In the genomic region with DNA sequence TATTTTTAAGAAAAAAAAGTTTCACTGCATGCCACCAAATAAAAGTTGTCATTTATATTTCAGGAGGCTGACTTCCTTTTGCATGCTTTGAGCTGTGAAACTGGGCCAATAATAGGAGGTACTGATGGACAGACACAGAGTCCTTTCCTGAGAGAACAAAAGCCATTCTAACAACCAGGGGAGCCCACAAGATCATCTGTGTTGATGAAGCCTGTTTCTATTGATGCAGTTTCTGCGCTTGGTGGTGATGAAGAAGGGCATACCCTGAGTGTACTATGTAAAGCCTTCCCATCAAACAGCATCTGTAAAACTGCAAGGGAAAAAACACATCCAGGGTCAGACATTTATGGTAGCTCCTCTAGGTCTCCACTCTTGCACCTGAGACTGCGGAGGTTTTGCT, we compare ENCODE assay signal across 25 cellular contexts. TPM values are rescaled to one million over a fixed set of nuclear protein-coding genes. Genes with fewer than 3 reads are reported as not detected.
DNase-seq lines count a peak whose midpoint lies in the region; ATAC-seq, FAIRE-seq and TF ChIP-seq lines count a peak whose summit lies in the region.
"Had no signal": no experiment of that assay in that cellular context is flagged by ENCODE, and none has a peak within 500 bp of the region (broad histone marks: within the 10 kb centered on the region; RNA-seq: fewer than 3 reads in every experiment).

No MANE protein-coding gene starts in this region.

- peak overlapping the region; percentile 55 to 58; a peak in 3 of 4 replicates for H3K4me2 ChIP-seq in H1 (ENCODE audit: insufficient read depth in 1 of 2, low read depth in 2 of 2, low read length in 2 of 2)

- H3K79me1 ChIP-seq in H1 (ENCODE audit: low read depth, low read length): peaks cover 15% of the 10 kb centered on the region

- H3K36me3 ChIP-seq in cardiac muscle cell: no peaks in the 10 kb centered on the region
- H3K36me3 ChIP-seq in H1 (ENCODE audit: control insufficient read depth in 2 of 4, insufficient read depth in 4 of 4, low read length in 3 of 4): no peaks in the 10 kb centered on the region
- no peaks in the 10 kb centered on the region for H3K36me3 ChIP-seq in prostate gland
- H3K36me3 ChIP-seq: breast epithelium, colonic mucosa, left ventricle myocardium inferior, upper lobe of left lung had no signal

- H4K20me1 ChIP-seq in H1 (replicated peaks in 1 of 2; ENCODE audit: control insufficient read depth in 1 of 2, insufficient read depth in 2 of 2, low read length in 2 of 2): peaks cover 0 to 3% of the 10 kb centered on the region in 2 experiments

- H3K4me3 ChIP-seq in cardiac muscle cell: no peak overlapping the region
- no peak overlapping the region for H3K4me3 ChIP-seq in H1 (ENCODE audit: extremely low read depth in 1 of 4, insufficient read depth in 2 of 4, low read depth in 3 of 4, low read length in 4 of 4)
- H3K4me3 ChIP-seq in prostate gland: no peak overlapping the region
- H3K4me3 ChIP-seq: breast epithelium, colonic mucosa, left ventricle myocardium inferior, upper lobe of left lung had no signal

- CTCF ChIA-PET in H1 (lab: Charles Lee; ENCODE audit: partially characterized antibody): interaction anchor here (0.9 to 2.6 kb wide), 7 partner anchors 8 to 271 kb away, joined by 3 to 14 read pairs (median 3); no protein-coding TSS in a partner anchor

- 0 out of 2 replicates have a peak overlapping the region, but pooled peaks have one; percentile 19 for H2BK15ac ChIP-seq in H1 (ENCODE audit: low read length)

- peak overlapping the region in 1 of 4 experiments; percentile 9; a peak in 1 of 7 replicates for H3K9ac ChIP-seq in H1 (replicated peaks in 1 of 4; ENCODE audit: extremely low read depth in 1 of 4, low read depth in 3 of 4, low read length in 3 of 4)

- peak overlapping the region; percentile 77; the same call in 1 of the 2 replicates for H2BK20ac ChIP-seq in H1 (ENCODE audit: low read length)

- no peak for TF ChIP-seq RAD21 in H1 (IDR thresholded peaks at IDR 0.05 in 1 of 2, conservative IDR thresholded peaks at IDR 0.05 in 1 of 2; ENCODE audit: low read depth in 2 of 2, low read length in 2 of 2)

- H3K23ac ChIP-seq in H1 (ENCODE audit: insufficient read length): no peak overlapping the region

- H2AK5ac ChIP-seq in H1 (ENCODE audit: low read depth, low read length): 0 out of 2 replicates have a peak overlapping the region, but pooled peaks have one; percentile 41

- H3K4me1 ChIP-seq in cardiac muscle cell (ENCODE audit: low read depth) (peaks cover 24% of the 10 kb centered on the region), H1 (replicated peaks in 1 of 4; ENCODE audit: control insufficient read depth in 3 of 4, insufficient read depth in 4 of 4, low read length in 3 of 4) (peaks cover 23 to 41% (median 30%) of the 10 kb centered on the region in 4 experiments), prostate gland (replicated peaks) (peaks cover 6% of the 10 kb centered on the region)
- H3K4me1 ChIP-seq: breast epithelium had no signal

- H3K9me3 ChIP-seq in cardiac muscle cell (ENCODE audit: low read depth) (no peaks in the 10 kb centered on the region), H1 (ENCODE audit: insufficient read depth in 2 of 2, low read depth in 1 of 2, low read length in 1 of 2) (no peaks in the 10 kb centered on the region), prostate gland (no peaks in the 10 kb centered on the region)
- H3K9me3 ChIP-seq: breast epithelium, colonic mucosa, left ventricle myocardium inferior, upper lobe of left lung had no signal

- DNase-seq in cardiac muscle cell (ENCODE audit: low read depth in 1 of 2, low spot score in 1 of 2): no peak
- DNase-seq in cardiac septum (ENCODE audit: low spot score): no peak
- DNase-seq in H1 (ENCODE audit: low read depth in 1 of 2, low spot score in 2 of 2): no peak
- DNase-seq in pons (ENCODE audit: low spot score): peak; percentile 89
- DNase-seq in prostate gland (ENCODE audit: low spot score): no peak
- no peak for DNase-seq in NCI-H226
- DNase-seq: activated CD4-positive, alpha-beta T cell treated with anti-CD3 and anti-CD28 coated beads for 48 hours; amniotic stem cell; colonic mucosa; effector memory CD8-positive, alpha-beta T cell; IMR-90; islet precursor cell; left ventricle myocardium inferior; mesendoderm; SIG-M5; stimulated activated CD4-positive, alpha-beta T cell treated with anti-CD3 and anti-CD28 coated beads, Interleukin-12 subunit alpha, Interleukin-12 subunit beta, amount 100 ng/mL, for 4 hours; stimulated activated CD4-positive, alpha-beta T cell treated with anti-CD3 and anti-CD28 coated beads, Interleukin-2, amount 100 ng/mL, for 48 hours; upper lobe of left lung had no signal

- 83% methylated on average over 2 of the region's 2 CpGs; no CpG with 5 or more reads in 1 of the 2 experiments for WGBS in H1 (ENCODE audit: extremely low coverage in 1 of 2, insufficient coverage in 1 of 2, insufficient read length in 1 of 2, insufficient replicate concordance in 2 of 2, low coverage in 1 of 2, low lambda C conversion rate in 2 of 2, missing lambda C conversion rate in 1 of 2), 2 experiments
- WGBS in prostate gland: 94% methylated on average over 2 of the region's 2 CpGs

- no peak overlapping the region for H3K14ac ChIP-seq in H1 (ENCODE audit: insufficient read length)

- H2BK12ac ChIP-seq in H1 (ENCODE audit: low read depth, low read length): no peak overlapping the region; the same call in 1 of the 2 replicates

- no peak for ATAC-seq in GM18519 (IDR thresholded peaks at IDR 0.05; ENCODE audit: low FRiP score, unreplicated experiment)
- no peak for ATAC-seq in HG03571 (IDR thresholded peaks at IDR 0.05; ENCODE audit: unreplicated experiment)
- ATAC-seq: effector memory CD8-positive, alpha-beta T cell; sciatic nerve had no signal

- H3K79me2 ChIP-seq in H1 (ENCODE audit: control insufficient read depth in 1 of 2, insufficient read depth in 2 of 2, low read length in 2 of 2): peaks cover 3 to 72% of the 10 kb centered on the region in 2 experiments; a peak in 3 of 4 replicates

- H3K23me2 ChIP-seq in H1 (ENCODE audit: low read depth, low read length): no peaks in the 10 kb centered on the region

- peak overlapping the region; percentile 90; the same call in 1 of the 2 replicates for H2BK5ac ChIP-seq in H1 (ENCODE audit: low read depth, low read length)

- H2BK120ac ChIP-seq in H1 (replicated peaks; ENCODE audit: low read depth, low read length): peak overlapping the region; percentile 86

- H3K27me3 ChIP-seq in cardiac muscle cell: no peaks in the 10 kb centered on the region
- no peaks in the 10 kb centered on the region for H3K27me3 ChIP-seq in H1 (replicated peaks in 1 of 4; ENCODE audit: control insufficient read depth in 3 of 4, extremely low read depth in 1 of 4, insufficient read depth in 3 of 4, low read length in 3 of 4)
- H3K27me3 ChIP-seq in prostate gland (replicated peaks; ENCODE audit: insufficient read depth): no peaks in the 10 kb centered on the region
- H3K27me3 ChIP-seq: breast epithelium, colonic mucosa, upper lobe of left lung had no signal

- TF ChIP-seq CTCF in cardiac muscle cell (IDR thresholded peaks at IDR 0.05; ENCODE audit: low read depth, low read length) (no peak), H1 (IDR thresholded peaks at IDR 0.05; ENCODE audit: control extremely low read depth in 1 of 3, insufficient read depth in 1 of 3, low read depth in 1 of 3, low read length in 3 of 3) (no peak), prostate gland (IDR thresholded peaks at IDR 0.05) (no peak)

- POLR2A ChIA-PET in H1 (lab: Charles Lee; ENCODE audit: partially characterized antibody): interaction anchor here (1.4 to 3.4 kb wide), 4 partner anchors 9 to 52 kb away, joined by 3 to 14 read pairs (median 6); a partner anchor contains a TSS

- no peak overlapping the region for H3K56ac ChIP-seq in H1 (replicated peaks; ENCODE audit: insufficient read length, low read depth, low read length)

- peak overlapping the region; percentile 72; the same call in 1 of the 2 replicates for H3K18ac ChIP-seq in H1 (ENCODE audit: extremely low read depth, low read length)

- H3K27ac ChIP-seq in cardiac muscle cell (peak overlapping the region; percentile 50), H1 (ENCODE audit: low read depth, low read length) (peak overlapping the region; percentile 70), prostate gland (no peak overlapping the region)
- H3K27ac ChIP-seq: breast epithelium, colonic mucosa, left ventricle myocardium inferior, upper lobe of left lung had no signal

- TF ChIP-seq POLR2A in H1 (IDR thresholded peaks at IDR 0.05; ENCODE audit: control extremely low read depth in 1 of 2, low read depth in 2 of 2, low read length in 2 of 2) (no peak), prostate gland (IDR thresholded peaks at IDR 0.05) (no peak)

- no peak overlapping the region for H4K8ac ChIP-seq in H1 (ENCODE audit: extremely low read depth, insufficient read depth, low read length)

- H4K91ac ChIP-seq in H1 (replicated peaks; ENCODE audit: insufficient read length, low read length): peak overlapping the region; percentile 79

- intact Hi-C loops in cardiac septum (cut with DNase I): no loop called here
- intact Hi-C loops in prostate gland (cut with DNase I): no loop called here

- no peak for TF ChIP-seq EP300 in H1 (IDR thresholded peaks at IDR 0.05; ENCODE audit: borderline replicate concordance in 1 of 2, low read depth in 2 of 2, low read length in 2 of 2)

- H4K5ac ChIP-seq in H1 (ENCODE audit: insufficient read length, low read depth, low read length): peak overlapping the region; percentile 35

- H2AFZ ChIP-seq in H1 (ENCODE audit: low read length): no peak overlapping the region

- FAIRE-seq in H1 (lab: Jason Lieb, UNC): no peak
- FAIRE-seq: D721Med, H54, RCC 7860 had no signal

- H3K4ac ChIP-seq in H1 (replicated peaks; ENCODE audit: insufficient read length, low read depth, low read length): peak overlapping the region; percentile 86

RNA-seq across cellular contexts. Expression of a gene that starts 34.8 kb away (rescaled TPM):
- total RNA-seq in cardiac muscle cell: 57.4 and 64.1 TPM in 2 replicates
- polyA plus RNA-seq in cardiac muscle cell: 112 and 113 TPM in 2 replicates
- 35.8 TPM for total RNA-seq in cardiac septum
- total RNA-seq in H1 (2021; fragmentation: NEBNext Ultra II Directional; extraction: Animal tissue kit (Norgen Biotek cat#: 25700)): 59.5 and 60.5 TPM in 2 replicates
- 31.3 and 42.8 TPM in 2 replicates for polyA plus RNA-seq in H1 (2011; rRNA removed)
- 32.7 TPM for polyA plus RNA-seq in H1 (2011; cell fraction: cytosol; rRNA removed)
- polyA plus RNA-seq in H1 (2011; cell fraction: nucleus; rRNA removed): 39.7 TPM
- polyA plus RNA-seq in H1 (2012, experiment 1 of 2): 58.9 to 66.6 TPM (median 61.5 TPM) in 4 replicates
- 80.5 TPM for polyA plus RNA-seq in H1 (2012, experiment 2 of 2)
- polyA plus RNA-seq in H1 (2013, experiment 1 of 2): 60.2 TPM
- 64.8 TPM for polyA plus RNA-seq in H1 (2013, experiment 2 of 2)
- polyA minus RNA-seq in H1 (2011; rRNA and poly(A)+ RNA removed): 43.4 and 45.2 TPM in 2 replicates
- polyA minus RNA-seq in H1 (2011; cell fraction: cytosol; rRNA and poly(A)+ RNA removed): 26.4 TPM
- 39.0 TPM for polyA minus RNA-seq in H1 (2011; cell fraction: nucleus; rRNA and poly(A)+ RNA removed)
- 10 to 100 TPM; 70.1 to 84.7 TPM for total RNA-seq in prostate gland

RNA-seq across cellular contexts. Expression of a gene that starts 51.6 kb away (rescaled TPM):
- total RNA-seq in cardiac muscle cell (9.6 and 13.4 TPM in 2 replicates), cardiac septum (0.43 TPM), prostate gland (1 to 10 TPM; 2.2 to 6.0 TPM)
- polyA plus RNA-seq in cardiac muscle cell (9.9 and 10.5 TPM in 2 replicates), H1 (2011; rRNA removed) (26.3 and 44.7 TPM in 2 replicates)
- total RNA-seq in H1 (2021; fragmentation: NEBNext Ultra II Directional; extraction: Animal tissue kit (Norgen Biotek cat#: 25700)): 68.4 and 69.9 TPM in 2 replicates
- 39.1 TPM for polyA plus RNA-seq in H1 (2011; cell fraction: cytosol; rRNA removed)
- 10.5 TPM for polyA plus RNA-seq in H1 (2011; cell fraction: nucleus; rRNA removed)
- polyA plus RNA-seq in H1 (2012, experiment 1 of 2): 38.1 to 55.0 TPM (median 39.3 TPM) in 4 replicates
- polyA plus RNA-seq in H1 (2012, experiment 2 of 2): 34.7 TPM
- 33.4 TPM for polyA plus RNA-seq in H1 (2013, experiment 1 of 2)
- 32.3 TPM for polyA plus RNA-seq in H1 (2013, experiment 2 of 2)
- polyA minus RNA-seq in H1 (2011; rRNA and poly(A)+ RNA removed): 26.4 and 33.0 TPM in 2 replicates
- polyA minus RNA-seq in H1 (2011; cell fraction: cytosol; rRNA and poly(A)+ RNA removed): 22.8 TPM
- 16.2 TPM for polyA minus RNA-seq in H1 (2011; cell fraction: nucleus; rRNA and poly(A)+ RNA removed)

Comparison
In these comparisons a context has a peak if more than half of its experiments do, and no peak if none do; other contexts are left out.
1. H3K27ac ChIP-seq: peak in cardiac muscle cell (single experiment) and H1 (single experiment); none in prostate gland (0 of 2).